Comparison of ENCODE assay signal across 3 cellular contexts in genomic region chr7:154575497-154575896, GRCh38.
TF ChIP-seq lines count a peak whose summit lies in the region.

No MANE protein-coding gene starts in this region.

TF ChIP-seq in IMR-90, 13 proteins besides CTCF, POLR2A, EP300 and RAD21:
- no peak for TF ChIP-seq USF2 (IDR thresholded peaks at IDR 0.05; ENCODE audit: low read depth, low read length)
- TF ChIP-seq MXI1 (IDR thresholded peaks at IDR 0.05; ENCODE audit: borderline replicate concordance, low read depth, low read length), result no peak
- TF ChIP-seq ELK1 (IDR thresholded peaks at IDR 0.05; ENCODE audit: borderline replicate concordance, low read depth, low read length), result no peak
- no peak for TF ChIP-seq RFX5 (IDR thresholded peaks at IDR 0.05; ENCODE audit: low read depth, low read length)
- no peak for TF ChIP-seq MAZ (IDR thresholded peaks at IDR 0.05; ENCODE audit: borderline replicate concordance, low read depth, low read length)
- no peak for TF ChIP-seq NFE2L2 (IDR thresholded peaks at IDR 0.05; ENCODE audit: low read depth, low read length)
- TF ChIP-seq MAFK (IDR thresholded peaks at IDR 0.05; ENCODE audit: low read depth, low read length), result no peak
- TF ChIP-seq SMC3 (IDR thresholded peaks at IDR 0.05; ENCODE audit: low read depth, low read length), result no peak
- TF ChIP-seq CEBPB (IDR thresholded peaks at IDR 0.05; ENCODE audit: low read depth, low read length), result no peak

TF ChIP-seq in H1, 55 proteins besides CTCF, POLR2A, EP300 and RAD21:
- TF ChIP-seq KDM4A (IDR thresholded peaks at IDR 0.05; ENCODE audit: low read depth, low read length, severe bottlenecking) (no peak), TBP (IDR thresholded peaks at IDR 0.05; ENCODE audit: low read depth, low read length) (no peak), GABPA (IDR thresholded peaks at IDR 0.05; ENCODE audit: borderline replicate concordance, insufficient read depth, low read length) (no peak), ATF3 (IDR thresholded peaks at IDR 0.05; ENCODE audit: insufficient read depth, low read depth, low read length) (no peak), POU5F1 (IDR thresholded peaks at IDR 0.05; ENCODE audit: low read depth, low read length) (no peak)

TF ChIP-seq in HEK293T, 16 proteins besides CTCF, POLR2A, EP300 and RAD21:
- TF ChIP-seq FOXA1 (IDR thresholded peaks at IDR 0.05) (no peak), ELF4 (IDR thresholded peaks at IDR 0.05) (no peak), ARNT (IDR thresholded peaks at IDR 0.05) (no peak), SUZ12 (IDR thresholded peaks at IDR 0.05) (no peak), FOXM1 (IDR thresholded peaks at IDR 0.05; ENCODE audit: borderline replicate concordance) (no peak)
